In the genomic region with DNA sequence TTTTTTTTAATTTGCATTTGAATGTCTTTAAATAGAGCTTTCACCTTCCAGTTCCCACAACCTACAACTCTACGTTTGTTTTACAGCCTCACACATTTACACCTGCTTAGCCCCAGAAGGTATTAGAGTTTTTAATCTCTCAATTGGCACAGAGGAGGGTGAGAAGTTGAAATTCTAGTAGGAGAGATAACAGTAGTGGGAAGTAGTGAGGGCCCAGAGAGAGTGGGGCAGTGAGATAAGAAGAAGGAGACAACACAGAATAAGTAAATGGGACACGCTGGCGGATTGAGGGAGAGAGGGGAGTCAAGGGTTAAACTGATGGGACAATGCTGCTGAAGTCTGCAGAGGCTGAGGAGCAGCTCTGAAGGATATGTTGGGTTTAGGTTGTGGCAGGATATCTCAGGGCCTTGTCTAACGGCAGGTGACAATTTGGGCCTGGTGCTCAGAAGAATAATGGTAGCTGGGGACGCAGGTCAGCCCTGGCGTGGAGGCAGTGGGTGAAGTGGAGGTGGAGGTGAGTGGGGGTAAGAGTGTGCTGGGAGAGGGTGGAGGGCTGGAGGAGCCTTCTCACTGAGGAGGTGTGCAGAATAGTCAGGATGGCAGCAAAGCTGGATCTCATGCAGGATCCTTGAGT, we compare ENCODE assay signal across 1 cellular context.
A peak's percentile ranks its signal among the peaks of the same experiment; 100 is the strongest.
TF ChIP-seq lines count a peak whose summit lies in the region.

No MANE protein-coding gene starts in this region.

TF ChIP-seq in K562, 482 proteins besides CTCF, POLR2A, EP300 and RAD21 (continued from another document and continues in another):
- TF ChIP-seq, protein P1, sequence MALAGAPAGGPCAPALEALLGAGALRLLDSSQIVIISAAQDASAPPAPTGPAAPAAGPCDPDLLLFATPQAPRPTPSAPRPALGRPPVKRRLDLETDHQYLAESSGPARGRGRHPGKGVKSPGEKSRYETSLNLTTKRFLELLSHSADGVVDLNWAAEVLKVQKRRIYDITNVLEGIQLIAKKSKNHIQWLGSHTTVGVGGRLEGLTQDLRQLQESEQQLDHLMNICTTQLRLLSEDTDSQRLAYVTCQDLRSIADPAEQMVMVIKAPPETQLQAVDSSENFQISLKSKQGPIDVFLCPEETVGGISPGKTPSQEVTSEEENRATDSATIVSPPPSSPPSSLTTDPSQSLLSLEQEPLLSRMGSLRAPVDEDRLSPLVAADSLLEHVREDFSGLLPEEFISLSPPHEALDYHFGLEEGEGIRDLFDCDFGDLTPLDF (CRISPR knock-in tag; IDR thresholded peaks at IDR 0.05): no peak
- TF ChIP-seq, protein P2, sequence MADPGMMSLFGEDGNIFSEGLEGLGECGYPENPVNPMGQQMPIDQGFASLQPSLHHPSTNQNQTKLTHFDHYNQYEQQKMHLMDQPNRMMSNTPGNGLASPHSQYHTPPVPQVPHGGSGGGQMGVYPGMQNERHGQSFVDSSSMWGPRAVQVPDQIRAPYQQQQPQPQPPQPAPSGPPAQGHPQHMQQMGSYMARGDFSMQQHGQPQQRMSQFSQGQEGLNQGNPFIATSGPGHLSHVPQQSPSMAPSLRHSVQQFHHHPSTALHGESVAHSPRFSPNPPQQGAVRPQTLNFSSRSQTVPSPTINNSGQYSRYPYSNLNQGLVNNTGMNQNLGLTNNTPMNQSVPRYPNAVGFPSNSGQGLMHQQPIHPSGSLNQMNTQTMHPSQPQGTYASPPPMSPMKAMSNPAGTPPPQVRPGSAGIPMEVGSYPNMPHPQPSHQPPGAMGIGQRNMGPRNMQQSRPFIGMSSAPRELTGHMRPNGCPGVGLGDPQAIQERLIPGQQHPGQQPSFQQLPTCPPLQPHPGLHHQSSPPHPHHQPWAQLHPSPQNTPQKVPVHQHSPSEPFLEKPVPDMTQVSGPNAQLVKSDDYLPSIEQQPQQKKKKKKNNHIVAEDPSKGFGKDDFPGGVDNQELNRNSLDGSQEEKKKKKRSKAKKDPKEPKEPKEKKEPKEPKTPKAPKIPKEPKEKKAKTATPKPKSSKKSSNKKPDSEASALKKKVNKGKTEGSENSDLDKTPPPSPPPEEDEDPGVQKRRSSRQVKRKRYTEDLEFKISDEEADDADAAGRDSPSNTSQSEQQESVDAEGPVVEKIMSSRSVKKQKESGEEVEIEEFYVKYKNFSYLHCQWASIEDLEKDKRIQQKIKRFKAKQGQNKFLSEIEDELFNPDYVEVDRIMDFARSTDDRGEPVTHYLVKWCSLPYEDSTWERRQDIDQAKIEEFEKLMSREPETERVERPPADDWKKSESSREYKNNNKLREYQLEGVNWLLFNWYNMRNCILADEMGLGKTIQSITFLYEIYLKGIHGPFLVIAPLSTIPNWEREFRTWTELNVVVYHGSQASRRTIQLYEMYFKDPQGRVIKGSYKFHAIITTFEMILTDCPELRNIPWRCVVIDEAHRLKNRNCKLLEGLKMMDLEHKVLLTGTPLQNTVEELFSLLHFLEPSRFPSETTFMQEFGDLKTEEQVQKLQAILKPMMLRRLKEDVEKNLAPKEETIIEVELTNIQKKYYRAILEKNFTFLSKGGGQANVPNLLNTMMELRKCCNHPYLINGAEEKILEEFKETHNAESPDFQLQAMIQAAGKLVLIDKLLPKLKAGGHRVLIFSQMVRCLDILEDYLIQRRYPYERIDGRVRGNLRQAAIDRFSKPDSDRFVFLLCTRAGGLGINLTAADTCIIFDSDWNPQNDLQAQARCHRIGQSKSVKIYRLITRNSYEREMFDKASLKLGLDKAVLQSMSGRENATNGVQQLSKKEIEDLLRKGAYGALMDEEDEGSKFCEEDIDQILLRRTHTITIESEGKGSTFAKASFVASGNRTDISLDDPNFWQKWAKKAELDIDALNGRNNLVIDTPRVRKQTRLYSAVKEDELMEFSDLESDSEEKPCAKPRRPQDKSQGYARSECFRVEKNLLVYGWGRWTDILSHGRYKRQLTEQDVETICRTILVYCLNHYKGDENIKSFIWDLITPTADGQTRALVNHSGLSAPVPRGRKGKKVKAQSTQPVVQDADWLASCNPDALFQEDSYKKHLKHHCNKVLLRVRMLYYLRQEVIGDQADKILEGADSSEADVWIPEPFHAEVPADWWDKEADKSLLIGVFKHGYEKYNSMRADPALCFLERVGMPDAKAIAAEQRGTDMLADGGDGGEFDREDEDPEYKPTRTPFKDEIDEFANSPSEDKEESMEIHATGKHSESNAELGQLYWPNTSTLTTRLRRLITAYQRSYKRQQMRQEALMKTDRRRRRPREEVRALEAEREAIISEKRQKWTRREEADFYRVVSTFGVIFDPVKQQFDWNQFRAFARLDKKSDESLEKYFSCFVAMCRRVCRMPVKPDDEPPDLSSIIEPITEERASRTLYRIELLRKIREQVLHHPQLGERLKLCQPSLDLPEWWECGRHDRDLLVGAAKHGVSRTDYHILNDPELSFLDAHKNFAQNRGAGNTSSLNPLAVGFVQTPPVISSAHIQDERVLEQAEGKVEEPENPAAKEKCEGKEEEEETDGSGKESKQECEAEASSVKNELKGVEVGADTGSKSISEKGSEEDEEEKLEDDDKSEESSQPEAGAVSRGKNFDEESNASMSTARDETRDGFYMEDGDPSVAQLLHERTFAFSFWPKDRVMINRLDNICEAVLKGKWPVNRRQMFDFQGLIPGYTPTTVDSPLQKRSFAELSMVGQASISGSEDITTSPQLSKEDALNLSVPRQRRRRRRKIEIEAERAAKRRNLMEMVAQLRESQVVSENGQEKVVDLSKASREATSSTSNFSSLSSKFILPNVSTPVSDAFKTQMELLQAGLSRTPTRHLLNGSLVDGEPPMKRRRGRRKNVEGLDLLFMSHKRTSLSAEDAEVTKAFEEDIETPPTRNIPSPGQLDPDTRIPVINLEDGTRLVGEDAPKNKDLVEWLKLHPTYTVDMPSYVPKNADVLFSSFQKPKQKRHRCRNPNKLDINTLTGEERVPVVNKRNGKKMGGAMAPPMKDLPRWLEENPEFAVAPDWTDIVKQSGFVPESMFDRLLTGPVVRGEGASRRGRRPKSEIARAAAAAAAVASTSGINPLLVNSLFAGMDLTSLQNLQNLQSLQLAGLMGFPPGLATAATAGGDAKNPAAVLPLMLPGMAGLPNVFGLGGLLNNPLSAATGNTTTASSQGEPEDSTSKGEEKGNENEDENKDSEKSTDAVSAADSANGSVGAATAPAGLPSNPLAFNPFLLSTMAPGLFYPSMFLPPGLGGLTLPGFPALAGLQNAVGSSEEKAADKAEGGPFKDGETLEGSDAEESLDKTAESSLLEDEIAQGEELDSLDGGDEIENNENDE (IDR thresholded peaks at IDR 0.05; ENCODE audit: low read depth, low read length): no peak
- peak; percentile 94 for TF ChIP-seq ARID1B (IDR thresholded peaks at IDR 0.05)
- no peak for TF ChIP-seq MCM5 (IDR thresholded peaks at IDR 0.05; ENCODE audit: low read depth)
- TF ChIP-seq, protein P3, sequence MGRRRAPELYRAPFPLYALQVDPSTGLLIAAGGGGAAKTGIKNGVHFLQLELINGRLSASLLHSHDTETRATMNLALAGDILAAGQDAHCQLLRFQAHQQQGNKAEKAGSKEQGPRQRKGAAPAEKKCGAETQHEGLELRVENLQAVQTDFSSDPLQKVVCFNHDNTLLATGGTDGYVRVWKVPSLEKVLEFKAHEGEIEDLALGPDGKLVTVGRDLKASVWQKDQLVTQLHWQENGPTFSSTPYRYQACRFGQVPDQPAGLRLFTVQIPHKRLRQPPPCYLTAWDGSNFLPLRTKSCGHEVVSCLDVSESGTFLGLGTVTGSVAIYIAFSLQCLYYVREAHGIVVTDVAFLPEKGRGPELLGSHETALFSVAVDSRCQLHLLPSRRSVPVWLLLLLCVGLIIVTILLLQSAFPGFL (CRISPR knock-in tag; IDR thresholded peaks at IDR 0.05): no peak
- TF ChIP-seq SAP30 (IDR thresholded peaks at IDR 0.05; ENCODE audit: borderline replicate concordance, insufficient read depth, low read depth, low read length, poor library complexity, severe bottlenecking): no peak
- no peak for TF ChIP-seq RBM25 (IDR thresholded peaks at IDR 0.05; ENCODE audit: low read depth, low read length, severe bottlenecking)
- TF ChIP-seq MYBL2 (IDR thresholded peaks at IDR 0.05; ENCODE audit: low read depth): no peak
- no peak for TF ChIP-seq MYBL2 (CRISPR knock-in tag; IDR thresholded peaks at IDR 0.05; ENCODE audit: borderline replicate concordance)
- TF ChIP-seq SIN3B (IDR thresholded peaks at IDR 0.05; ENCODE audit: low read depth): no peak
- no peak for TF ChIP-seq RBM22 (IDR thresholded peaks at IDR 0.05; ENCODE audit: low read depth, low read length, poor library complexity, severe bottlenecking)
- no peak for TF ChIP-seq FOXJ3 (CRISPR knock-in tag; IDR thresholded peaks at IDR 0.05)
- TF ChIP-seq NCOA2 (IDR thresholded peaks at IDR 0.05; ENCODE audit: partially characterized antibody in 2 of 2): no peak
- TF ChIP-seq, protein P4, sequence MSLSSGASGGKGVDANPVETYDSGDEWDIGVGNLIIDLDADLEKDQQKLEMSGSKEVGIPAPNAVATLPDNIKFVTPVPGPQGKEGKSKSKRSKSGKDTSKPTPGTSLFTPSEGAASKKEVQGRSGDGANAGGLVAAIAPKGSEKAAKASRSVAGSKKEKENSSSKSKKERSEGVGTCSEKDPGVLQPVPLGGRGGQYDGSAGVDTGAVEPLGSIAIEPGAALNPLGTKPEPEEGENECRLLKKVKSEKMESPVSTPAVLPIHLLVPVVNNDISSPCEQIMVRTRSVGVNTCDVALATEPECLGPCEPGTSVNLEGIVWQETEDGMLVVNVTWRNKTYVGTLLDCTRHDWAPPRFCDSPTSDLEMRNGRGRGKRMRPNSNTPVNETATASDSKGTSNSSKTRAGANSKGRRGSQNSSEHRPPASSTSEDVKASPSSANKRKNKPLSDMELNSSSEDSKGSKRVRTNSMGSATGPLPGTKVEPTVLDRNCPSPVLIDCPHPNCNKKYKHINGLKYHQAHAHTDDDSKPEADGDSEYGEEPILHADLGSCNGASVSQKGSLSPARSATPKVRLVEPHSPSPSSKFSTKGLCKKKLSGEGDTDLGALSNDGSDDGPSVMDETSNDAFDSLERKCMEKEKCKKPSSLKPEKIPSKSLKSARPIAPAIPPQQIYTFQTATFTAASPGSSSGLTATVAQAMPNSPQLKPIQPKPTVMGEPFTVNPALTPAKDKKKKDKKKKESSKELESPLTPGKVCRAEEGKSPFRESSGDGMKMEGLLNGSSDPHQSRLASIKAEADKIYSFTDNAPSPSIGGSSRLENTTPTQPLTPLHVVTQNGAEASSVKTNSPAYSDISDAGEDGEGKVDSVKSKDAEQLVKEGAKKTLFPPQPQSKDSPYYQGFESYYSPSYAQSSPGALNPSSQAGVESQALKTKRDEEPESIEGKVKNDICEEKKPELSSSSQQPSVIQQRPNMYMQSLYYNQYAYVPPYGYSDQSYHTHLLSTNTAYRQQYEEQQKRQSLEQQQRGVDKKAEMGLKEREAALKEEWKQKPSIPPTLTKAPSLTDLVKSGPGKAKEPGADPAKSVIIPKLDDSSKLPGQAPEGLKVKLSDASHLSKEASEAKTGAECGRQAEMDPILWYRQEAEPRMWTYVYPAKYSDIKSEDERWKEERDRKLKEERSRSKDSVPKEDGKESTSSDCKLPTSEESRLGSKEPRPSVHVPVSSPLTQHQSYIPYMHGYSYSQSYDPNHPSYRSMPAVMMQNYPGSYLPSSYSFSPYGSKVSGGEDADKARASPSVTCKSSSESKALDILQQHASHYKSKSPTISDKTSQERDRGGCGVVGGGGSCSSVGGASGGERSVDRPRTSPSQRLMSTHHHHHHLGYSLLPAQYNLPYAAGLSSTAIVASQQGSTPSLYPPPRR (CRISPR knock-in tag; IDR thresholded peaks at IDR 0.05; ENCODE audit: borderline replicate concordance): no peak
- TF ChIP-seq SLC30A9 (CRISPR knock-in tag; IDR thresholded peaks at IDR 0.05): no peak
- no peak for TF ChIP-seq BHLHE40 (IDR thresholded peaks at IDR 0.05; ENCODE audit: low read length)
- TF ChIP-seq ZNF175 (CRISPR knock-in tag; IDR thresholded peaks at IDR 0.05; ENCODE audit: low read depth): no peak
- no peak for TF ChIP-seq ZNF586 (CRISPR knock-in tag; conservative IDR thresholded peaks at IDR 0.05)
- TF ChIP-seq ZNF445 (CRISPR knock-in tag; IDR thresholded peaks at IDR 0.05; ENCODE audit: low read depth): no peak
- peak; percentile 57; the same call in 1 of the 2 replicates for TF ChIP-seq SMAD4 (CRISPR knock-in tag; conservative IDR thresholded peaks at IDR 0.05)
- TF ChIP-seq, protein P5, sequence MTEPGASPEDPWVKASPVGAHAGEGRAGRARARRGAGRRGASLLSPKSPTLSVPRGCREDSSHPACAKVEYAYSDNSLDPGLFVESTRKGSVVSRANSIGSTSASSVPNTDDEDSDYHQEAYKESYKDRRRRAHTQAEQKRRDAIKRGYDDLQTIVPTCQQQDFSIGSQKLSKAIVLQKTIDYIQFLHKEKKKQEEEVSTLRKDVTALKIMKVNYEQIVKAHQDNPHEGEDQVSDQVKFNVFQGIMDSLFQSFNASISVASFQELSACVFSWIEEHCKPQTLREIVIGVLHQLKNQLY (CRISPR knock-in tag; conservative IDR thresholded peaks at IDR 0.05): no peak
- no peak for TF ChIP-seq SAFB (IDR thresholded peaks at IDR 0.05; ENCODE audit: borderline replicate concordance, low read depth, low read length)
- TF ChIP-seq TBL1XR1 (IDR thresholded peaks at IDR 0.05; ENCODE audit: low read length in 2 of 2): peak in 1 of 2 experiments; percentile 48; a peak in 1 of 4 replicates
- TF ChIP-seq, protein P6, sequence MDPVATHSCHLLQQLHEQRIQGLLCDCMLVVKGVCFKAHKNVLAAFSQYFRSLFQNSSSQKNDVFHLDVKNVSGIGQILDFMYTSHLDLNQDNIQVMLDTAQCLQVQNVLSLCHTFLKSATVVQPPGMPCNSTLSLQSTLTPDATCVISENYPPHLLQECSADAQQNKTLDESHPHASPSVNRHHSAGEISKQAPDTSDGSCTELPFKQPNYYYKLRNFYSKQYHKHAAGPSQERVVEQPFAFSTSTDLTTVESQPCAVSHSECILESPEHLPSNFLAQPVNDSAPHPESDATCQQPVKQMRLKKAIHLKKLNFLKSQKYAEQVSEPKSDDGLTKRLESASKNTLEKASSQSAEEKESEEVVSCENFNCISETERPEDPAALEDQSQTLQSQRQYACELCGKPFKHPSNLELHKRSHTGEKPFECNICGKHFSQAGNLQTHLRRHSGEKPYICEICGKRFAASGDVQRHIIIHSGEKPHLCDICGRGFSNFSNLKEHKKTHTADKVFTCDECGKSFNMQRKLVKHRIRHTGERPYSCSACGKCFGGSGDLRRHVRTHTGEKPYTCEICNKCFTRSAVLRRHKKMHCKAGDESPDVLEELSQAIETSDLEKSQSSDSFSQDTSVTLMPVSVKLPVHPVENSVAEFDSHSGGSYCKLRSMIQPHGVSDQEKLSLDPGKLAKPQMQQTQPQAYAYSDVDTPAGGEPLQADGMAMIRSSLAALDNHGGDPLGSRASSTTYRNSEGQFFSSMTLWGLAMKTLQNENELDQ (CRISPR knock-in tag; IDR thresholded peaks at IDR 0.05; ENCODE audit: borderline replicate concordance): no peak
- TF ChIP-seq, protein P7, sequence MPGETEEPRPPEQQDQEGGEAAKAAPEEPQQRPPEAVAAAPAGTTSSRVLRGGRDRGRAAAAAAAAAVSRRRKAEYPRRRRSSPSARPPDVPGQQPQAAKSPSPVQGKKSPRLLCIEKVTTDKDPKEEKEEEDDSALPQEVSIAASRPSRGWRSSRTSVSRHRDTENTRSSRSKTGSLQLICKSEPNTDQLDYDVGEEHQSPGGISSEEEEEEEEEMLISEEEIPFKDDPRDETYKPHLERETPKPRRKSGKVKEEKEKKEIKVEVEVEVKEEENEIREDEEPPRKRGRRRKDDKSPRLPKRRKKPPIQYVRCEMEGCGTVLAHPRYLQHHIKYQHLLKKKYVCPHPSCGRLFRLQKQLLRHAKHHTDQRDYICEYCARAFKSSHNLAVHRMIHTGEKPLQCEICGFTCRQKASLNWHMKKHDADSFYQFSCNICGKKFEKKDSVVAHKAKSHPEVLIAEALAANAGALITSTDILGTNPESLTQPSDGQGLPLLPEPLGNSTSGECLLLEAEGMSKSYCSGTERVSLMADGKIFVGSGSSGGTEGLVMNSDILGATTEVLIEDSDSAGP (CRISPR knock-in tag; IDR thresholded peaks at IDR 0.05): no peak
